13 cellular contexts compared by ENCODE assay signal in the genomic region with DNA sequence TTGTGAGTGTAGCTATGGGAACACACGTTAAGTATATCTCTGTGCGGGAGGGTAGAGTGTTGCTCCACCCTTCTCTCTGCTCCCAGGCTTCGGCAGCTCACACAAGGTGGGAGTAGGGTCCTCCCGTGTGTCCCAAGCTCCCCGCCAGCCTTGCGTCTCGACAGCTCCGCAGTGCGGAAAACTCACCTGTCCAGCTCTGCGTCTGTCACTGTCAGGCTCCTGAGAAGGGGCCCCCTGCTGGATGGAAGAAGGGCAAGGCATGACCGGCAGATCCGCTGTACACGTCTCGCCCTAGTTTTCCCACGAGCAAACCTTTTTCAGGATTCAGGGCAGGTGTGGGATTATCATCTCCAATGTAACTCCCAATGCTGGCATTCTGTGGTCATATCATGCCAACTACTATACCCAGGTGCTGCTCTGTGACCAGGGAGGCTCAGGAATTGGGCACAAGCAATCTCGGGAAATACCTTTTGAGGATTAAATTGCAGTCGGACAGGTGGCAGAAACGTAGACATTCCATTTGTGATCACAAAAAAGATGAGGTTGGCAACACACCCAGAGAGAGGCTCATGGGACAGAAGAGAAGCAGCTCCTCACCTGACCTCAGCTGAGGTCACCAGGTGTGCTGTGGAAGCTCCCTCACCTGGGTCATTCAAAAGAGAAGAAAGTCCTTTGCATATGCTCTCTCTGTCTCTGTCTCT.
DNase-seq lines count a peak whose midpoint lies in the region; ATAC-seq and TF ChIP-seq lines count a peak whose summit lies in the region.
"Had no signal": no experiment of that assay in that cellular context is flagged by ENCODE, and none has a peak within 500 bp of the region (broad histone marks: within the 10 kb centered on the region; RNA-seq: fewer than 3 reads in every experiment).

No MANE protein-coding gene starts in this region.

- no peaks in the 10 kb centered on the region for H3K27me3 ChIP-seq in parathyroid adenoma (ENCODE audit: control insufficient read depth, insufficient read depth, low read length)

- no peaks in the 10 kb centered on the region for H3K36me3 ChIP-seq in parathyroid adenoma (ENCODE audit: control insufficient read depth, insufficient read depth, low read length)

- TF ChIP-seq CTCF in LNCaP clone FGC (IDR thresholded peaks at IDR 0.05; ENCODE audit: control insufficient read depth, extremely low read depth, insufficient read depth) (peak; percentile 93), parathyroid adenoma (IDR thresholded peaks at IDR 0.05) (peak; percentile 51)

- H3K4me1 ChIP-seq in parathyroid adenoma, result no peaks in the 10 kb centered on the region

- peaks cover 8% of the 10 kb centered on the region for H3K27me3 Mint-ChIP-seq in activated CD8-positive, alpha-beta memory T cell treated with anti-CD3 and anti-CD28 coated beads, Interleukin-2, amount 10 ng/mL, durations not matched to agents 7 days and 5 days

- no peaks in the 10 kb centered on the region for H3K4me1 Mint-ChIP-seq in activated CD8-positive, alpha-beta memory T cell treated with anti-CD3 and anti-CD28 coated beads, Interleukin-2, amount 10 ng/mL, durations not matched to agents 7 days and 5 days

- H3K36me3 Mint-ChIP-seq in activated CD8-positive, alpha-beta memory T cell treated with anti-CD3 and anti-CD28 coated beads, Interleukin-2, amount 10 ng/mL, durations not matched to agents 7 days and 5 days, result no peaks in the 10 kb centered on the region

- no peak overlapping the region for H3K9ac ChIP-seq in parathyroid adenoma

- DNase-seq in DMS53 treated with DMSO at 0.1 percent for 48 hours (lab: John Stamatoyannopoulos, UW; ENCODE audit: unreplicated experiment) (peak; percentile 26), LNCaP clone FGC (ENCODE audit: low read depth) (peak; percentile 34), Kasumi-1 (lab: John Stamatoyannopoulos, UW) (no peak)
- DNase-seq in activated CD8-positive, alpha-beta memory T cell treated with anti-CD3 and anti-CD28 coated beads, Interleukin-2, amount 10 ng/mL, durations not matched to agents 7 days and 5 days, result no peak
- no peak for DNase-seq in activated naive CD4-positive, alpha-beta T cell (lab: John Stamatoyannopoulos, UW)
- DNase-seq: Calu3; erythroblast; IMR-90; stimulated activated CD4-positive, alpha-beta T cell treated with anti-CD3 and anti-CD28 coated beads, Interleukin-4, amount 100 ng/mL, for 24 hours had no signal

- H3K4me3 ChIP-seq in LNCaP clone FGC (ENCODE audit: low read depth, low read length), result no peak overlapping the region
- no peak overlapping the region for H3K4me3 ChIP-seq in parathyroid adenoma (ENCODE audit: low read depth, low read length)

- no peaks in the 10 kb centered on the region for H3K79me2 ChIP-seq in parathyroid adenoma

- H3K9me3 Mint-ChIP-seq in activated CD8-positive, alpha-beta memory T cell treated with anti-CD3 and anti-CD28 coated beads, Interleukin-2, amount 10 ng/mL, durations not matched to agents 7 days and 5 days (ENCODE audit: low read depth), result no peaks in the 10 kb centered on the region
- H3K9me3 Mint-ChIP-seq: T-helper 2 cell treated with Interferon-gamma antibody and Interleukin-4, amounts not matched to agents 5 μg/mL and 100 μg/mL, for 36 hours had no signal

- peak overlapping the region; percentile 34 for H2AFZ ChIP-seq in parathyroid adenoma

- no peak overlapping the region for H3K27ac Mint-ChIP-seq in activated CD8-positive, alpha-beta memory T cell treated with anti-CD3 and anti-CD28 coated beads, Interleukin-2, amount 10 ng/mL, durations not matched to agents 7 days and 5 days
- H3K27ac Mint-ChIP-seq: T-helper 2 cell treated with Interferon-gamma antibody and Interleukin-4, amounts not matched to agents 5 μg/mL and 100 μg/mL, for 36 hours had no signal

- no peak overlapping the region for H3K4me3 Mint-ChIP-seq in activated CD8-positive, alpha-beta memory T cell treated with anti-CD3 and anti-CD28 coated beads, Interleukin-2, amount 10 ng/mL, durations not matched to agents 7 days and 5 days
- H3K4me3 Mint-ChIP-seq: T-helper 2 cell treated with Interferon-gamma antibody and Interleukin-4, amounts not matched to agents 5 μg/mL and 100 μg/mL, for 36 hours had no signal

- no peaks in the 10 kb centered on the region for H3K9me3 ChIP-seq in parathyroid adenoma (ENCODE audit: control insufficient read depth, low read length)

- CTCF ChIA-PET in activated CD8-positive, alpha-beta memory T cell treated with anti-CD3 and anti-CD28 coated beads, Interleukin-2, amount 10 ng/mL, durations not matched to agents 7 days and 5 days (lab: Charles Lee), result no interaction called here

- no peak overlapping the region for H3K27ac ChIP-seq in parathyroid adenoma

- ATAC-seq in esophagus mucosa (peak; percentile 86), GM18867 (IDR thresholded peaks at IDR 0.05; ENCODE audit: unreplicated experiment) (no peak)
- no peak for ATAC-seq in activated CD8-positive, alpha-beta memory T cell treated with anti-CD3 and anti-CD28 coated beads, Interleukin-2, amount 10 ng/mL, durations not matched to agents 7 days and 5 days

- no peak overlapping the region for H3K4me2 ChIP-seq in parathyroid adenoma (ENCODE audit: low read length)

Comparison
In these comparisons a context has a peak if more than half of its experiments do, and no peak if none do; other contexts are left out.
1. DNase-seq: peak in DMS53 treated with DMSO at 0.1 percent for 48 hours (single experiment) and LNCaP clone FGC (single experiment); none in activated CD8-positive, alpha-beta memory T cell treated with anti-CD3 and anti-CD28 coated beads, Interleukin-2, amount 10 ng/mL, durations not matched to agents 7 days and 5 days (single experiment), Kasumi-1 (0 of 2) and activated naive CD4-positive, alpha-beta T cell (0 of 4).